ENCODE assay signal across 1 cellular context in the genomic region with DNA sequence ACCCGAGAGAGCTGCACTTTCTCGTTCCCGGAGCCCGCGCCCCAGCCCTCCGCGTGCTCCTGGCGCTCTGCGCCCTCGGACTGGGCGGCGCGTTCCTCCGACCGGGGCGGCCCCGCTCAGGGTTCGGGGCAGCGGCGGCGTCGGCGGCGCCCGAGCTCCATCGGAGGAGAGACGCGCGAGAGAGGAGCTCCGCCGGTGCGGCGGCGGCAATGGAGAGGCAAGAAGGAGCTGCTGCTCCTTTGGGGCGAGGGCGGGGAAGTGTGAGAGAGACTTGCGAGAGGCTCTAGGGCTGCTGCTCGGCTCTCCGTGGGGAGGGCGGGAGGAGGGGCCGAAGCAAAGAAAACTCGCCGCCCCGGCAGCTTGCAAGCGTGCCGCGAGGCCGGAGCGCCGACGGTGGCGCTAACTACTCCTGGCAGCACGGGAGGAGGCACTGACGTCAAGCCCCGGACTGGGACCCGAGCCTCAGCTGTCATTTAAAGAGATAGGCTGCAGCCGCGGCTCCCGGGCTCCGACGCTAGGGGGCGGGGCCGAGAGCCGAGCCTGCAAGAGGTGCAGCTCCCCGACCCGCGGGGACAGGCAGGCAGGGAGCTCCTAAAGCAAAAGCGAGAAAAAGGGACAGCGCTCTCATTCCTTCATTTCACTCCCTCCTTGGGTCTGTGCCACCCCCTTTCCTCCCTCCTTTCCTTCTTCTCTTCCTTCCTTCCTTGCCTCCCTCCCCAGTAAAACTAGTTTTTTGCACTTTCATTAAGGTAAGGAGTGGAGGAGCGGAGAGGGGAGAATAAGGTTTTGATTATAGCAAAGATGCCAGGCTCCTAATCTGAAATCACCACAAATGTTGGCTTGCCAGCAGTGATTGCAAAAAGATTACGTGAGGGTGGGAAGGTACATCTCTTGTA.
TF ChIP-seq lines count a peak whose summit lies in the region.

A gene (minus strand): TSS at position 262 of the 896 bp plus-strand sequence.

TF ChIP-seq in HEK293, 187 proteins besides CTCF, POLR2A, EP300 and RAD21 (continued from another document and continues in another):
- TF ChIP-seq, protein P1, sequence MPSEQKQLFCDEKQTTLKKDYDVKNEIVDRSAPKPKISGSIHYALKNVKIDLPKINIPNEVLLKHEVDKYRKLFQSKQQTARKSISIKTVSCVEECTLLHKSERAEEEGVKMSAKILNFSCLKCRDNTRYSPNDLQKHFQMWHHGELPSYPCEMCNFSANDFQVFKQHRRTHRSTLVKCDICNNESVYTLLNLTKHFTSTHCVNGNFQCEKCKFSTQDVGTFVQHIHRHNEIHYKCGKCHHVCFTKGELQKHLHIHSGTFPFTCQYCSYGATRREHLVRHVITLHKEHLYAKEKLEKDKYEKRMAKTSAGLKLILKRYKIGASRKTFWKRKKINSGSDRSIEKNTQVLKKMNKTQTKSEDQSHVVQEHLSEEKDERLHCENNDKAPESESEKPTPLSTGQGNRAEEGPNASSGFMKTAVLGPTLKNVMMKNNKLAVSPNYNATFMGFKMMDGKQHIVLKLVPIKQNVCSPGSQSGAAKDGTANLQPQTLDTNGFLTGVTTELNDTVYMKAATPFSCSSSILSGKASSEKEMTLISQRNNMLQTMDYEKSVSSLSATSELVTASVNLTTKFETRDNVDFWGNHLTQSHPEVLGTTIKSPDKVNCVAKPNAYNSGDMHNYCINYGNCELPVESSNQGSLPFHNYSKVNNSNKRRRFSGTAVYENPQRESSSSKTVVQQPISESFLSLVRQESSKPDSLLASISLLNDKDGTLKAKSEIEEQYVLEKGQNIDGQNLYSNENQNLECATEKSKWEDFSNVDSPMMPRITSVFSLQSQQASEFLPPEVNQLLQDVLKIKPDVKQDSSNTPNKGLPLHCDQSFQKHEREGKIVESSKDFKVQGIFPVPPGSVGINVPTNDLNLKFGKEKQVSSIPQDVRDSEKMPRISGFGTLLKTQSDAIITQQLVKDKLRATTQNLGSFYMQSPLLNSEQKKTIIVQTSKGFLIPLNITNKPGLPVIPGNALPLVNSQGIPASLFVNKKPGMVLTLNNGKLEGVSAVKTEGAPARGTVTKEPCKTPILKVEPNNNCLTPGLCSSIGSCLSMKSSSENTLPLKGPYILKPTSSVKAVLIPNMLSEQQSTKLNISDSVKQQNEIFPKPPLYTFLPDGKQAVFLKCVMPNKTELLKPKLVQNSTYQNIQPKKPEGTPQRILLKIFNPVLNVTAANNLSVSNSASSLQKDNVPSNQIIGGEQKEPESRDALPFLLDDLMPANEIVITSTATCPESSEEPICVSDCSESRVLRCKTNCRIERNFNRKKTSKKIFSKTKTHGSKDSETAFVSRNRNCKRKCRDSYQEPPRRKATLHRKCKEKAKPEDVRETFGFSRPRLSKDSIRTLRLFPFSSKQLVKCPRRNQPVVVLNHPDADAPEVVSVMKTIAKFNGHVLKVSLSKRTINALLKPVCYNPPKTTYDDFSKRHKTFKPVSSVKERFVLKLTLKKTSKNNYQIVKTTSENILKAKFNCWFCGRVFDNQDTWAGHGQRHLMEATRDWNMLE (tag by site-specific recombination; conservative IDR thresholded peaks at IDR 0.05; ENCODE audit: low read depth) = no peak
- TF ChIP-seq YY1 (tag by site-specific recombination; IDR thresholded peaks at IDR 0.05) (no peak), ZNF777 (tag by site-specific recombination; IDR thresholded peaks at IDR 0.05; ENCODE audit: borderline replicate concordance) (no peak; the same call in 1 of the 2 replicates), ZNF140 (tag by site-specific recombination; IDR thresholded peaks at IDR 0.05) (no peak), ZBTB48 (tag by site-specific recombination; IDR thresholded peaks at IDR 0.05) (peak; percentile 36; the same call in 1 of the 2 replicates), ZNF214 (tag by site-specific recombination; IDR thresholded peaks at IDR 0.05; ENCODE audit: borderline replicate concordance) (no peak), BCL11A (tag by site-specific recombination; IDR thresholded peaks at IDR 0.05; ENCODE audit: low read depth) (no peak), ZNF174 (tag by site-specific recombination; IDR thresholded peaks at IDR 0.05) (no peak), ZNF2 (tag by site-specific recombination; IDR thresholded peaks at IDR 0.05) (no peak), ZNF626 (tag by site-specific recombination; IDR thresholded peaks at IDR 0.05) (no peak), ZXDB (tag by site-specific recombination; IDR thresholded peaks at IDR 0.05) (no peak), ZNF121 (tag by site-specific recombination; IDR thresholded peaks at IDR 0.05) (no peak), ZNF521 (tag by site-specific recombination; IDR thresholded peaks at IDR 0.05) (no peak), ZNF785 (tag by site-specific recombination; IDR thresholded peaks at IDR 0.05) (no peak), ZNF701 (tag by site-specific recombination; IDR thresholded peaks at IDR 0.05) (no peak), ZNF416 (tag by site-specific recombination; IDR thresholded peaks at IDR 0.05) (no peak), ZNF658 (tag by site-specific recombination; IDR thresholded peaks at IDR 0.05) (no peak), ZNF549 (tag by site-specific recombination; IDR thresholded peaks at IDR 0.05) (no peak), ZNF37A (tag by site-specific recombination; IDR thresholded peaks at IDR 0.05) (no peak), SP7 (tag by site-specific recombination; IDR thresholded peaks at IDR 0.05) (0 out of 2 replicates have a peak, but pooled peaks have one; percentile 14), ZNF561 (tag by site-specific recombination; IDR thresholded peaks at IDR 0.05; ENCODE audit: borderline replicate concordance) (0 out of 2 replicates have a peak, but pooled peaks have one; percentile 7), FEZF1 (tag by site-specific recombination; IDR thresholded peaks at IDR 0.05) (no peak), YY2 (tag by site-specific recombination; IDR thresholded peaks at IDR 0.05) (no peak), HOXC10 (CRISPR knock-in tag; IDR thresholded peaks at IDR 0.05) (no peak), ZNF600 (tag by site-specific recombination; IDR thresholded peaks at IDR 0.05) (no peak), ZNF48 (tag by site-specific recombination; IDR thresholded peaks at IDR 0.05) (no peak), ZNF155 (tag by site-specific recombination; IDR thresholded peaks at IDR 0.05) (no peak), ZNF768 (tag by site-specific recombination; IDR thresholded peaks at IDR 0.05) (no peak), ZBTB7A (tag by site-specific recombination; IDR thresholded peaks at IDR 0.05; ENCODE audit: low read depth) (no peak), ZNF138 (tag by site-specific recombination; IDR thresholded peaks at IDR 0.05; ENCODE audit: borderline replicate concordance) (no peak), ZNF664 (tag by site-specific recombination; IDR thresholded peaks at IDR 0.05) (no peak), MEIS1 (CRISPR knock-in tag; IDR thresholded peaks at IDR 0.05; ENCODE audit: borderline replicate concordance) (no peak), ZNF843 (tag by site-specific recombination; IDR thresholded peaks at IDR 0.05) (no peak), MZF1 (tag by site-specific recombination; IDR thresholded peaks at IDR 0.05; ENCODE audit: borderline replicate concordance) (no peak), KLF10 (tag by site-specific recombination; IDR thresholded peaks at IDR 0.05) (no peak), ZNF707 (tag by site-specific recombination; IDR thresholded peaks at IDR 0.05) (no peak)
- TF ChIP-seq, protein P2, sequence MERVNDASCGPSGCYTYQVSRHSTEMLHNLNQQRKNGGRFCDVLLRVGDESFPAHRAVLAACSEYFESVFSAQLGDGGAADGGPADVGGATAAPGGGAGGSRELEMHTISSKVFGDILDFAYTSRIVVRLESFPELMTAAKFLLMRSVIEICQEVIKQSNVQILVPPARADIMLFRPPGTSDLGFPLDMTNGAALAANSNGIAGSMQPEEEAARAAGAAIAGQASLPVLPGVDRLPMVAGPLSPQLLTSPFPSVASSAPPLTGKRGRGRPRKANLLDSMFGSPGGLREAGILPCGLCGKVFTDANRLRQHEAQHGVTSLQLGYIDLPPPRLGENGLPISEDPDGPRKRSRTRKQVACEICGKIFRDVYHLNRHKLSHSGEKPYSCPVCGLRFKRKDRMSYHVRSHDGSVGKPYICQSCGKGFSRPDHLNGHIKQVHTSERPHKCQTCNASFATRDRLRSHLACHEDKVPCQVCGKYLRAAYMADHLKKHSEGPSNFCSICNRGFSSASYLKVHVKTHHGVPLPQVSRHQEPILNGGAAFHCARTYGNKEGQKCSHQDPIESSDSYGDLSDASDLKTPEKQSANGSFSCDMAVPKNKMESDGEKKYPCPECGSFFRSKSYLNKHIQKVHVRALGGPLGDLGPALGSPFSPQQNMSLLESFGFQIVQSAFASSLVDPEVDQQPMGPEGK (tag by site-specific recombination; IDR thresholded peaks at IDR 0.05) = no peak
- TF ChIP-seq, protein P3, sequence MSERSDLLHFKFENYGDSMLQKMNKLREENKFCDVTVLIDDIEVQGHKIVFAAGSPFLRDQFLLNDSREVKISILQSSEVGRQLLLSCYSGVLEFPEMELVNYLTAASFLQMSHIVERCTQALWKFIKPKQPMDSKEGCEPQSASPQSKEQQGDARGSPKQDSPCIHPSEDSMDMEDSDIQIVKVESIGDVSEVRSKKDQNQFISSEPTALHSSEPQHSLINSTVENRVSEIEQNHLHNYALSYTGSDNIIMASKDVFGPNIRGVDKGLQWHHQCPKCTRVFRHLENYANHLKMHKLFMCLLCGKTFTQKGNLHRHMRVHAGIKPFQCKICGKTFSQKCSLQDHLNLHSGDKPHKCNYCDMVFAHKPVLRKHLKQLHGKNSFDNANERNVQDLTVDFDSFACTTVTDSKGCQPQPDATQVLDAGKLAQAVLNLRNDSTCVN (tag by site-specific recombination; optimal IDR thresholded peaks at IDR 0.05) = peak; percentile 63
- TF ChIP-seq, protein P4, sequence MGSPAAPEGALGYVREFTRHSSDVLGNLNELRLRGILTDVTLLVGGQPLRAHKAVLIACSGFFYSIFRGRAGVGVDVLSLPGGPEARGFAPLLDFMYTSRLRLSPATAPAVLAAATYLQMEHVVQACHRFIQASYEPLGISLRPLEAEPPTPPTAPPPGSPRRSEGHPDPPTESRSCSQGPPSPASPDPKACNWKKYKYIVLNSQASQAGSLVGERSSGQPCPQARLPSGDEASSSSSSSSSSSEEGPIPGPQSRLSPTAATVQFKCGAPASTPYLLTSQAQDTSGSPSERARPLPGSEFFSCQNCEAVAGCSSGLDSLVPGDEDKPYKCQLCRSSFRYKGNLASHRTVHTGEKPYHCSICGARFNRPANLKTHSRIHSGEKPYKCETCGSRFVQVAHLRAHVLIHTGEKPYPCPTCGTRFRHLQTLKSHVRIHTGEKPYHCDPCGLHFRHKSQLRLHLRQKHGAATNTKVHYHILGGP (tag by site-specific recombination; IDR thresholded peaks at IDR 0.05) = no peak
- TF ChIP-seq, protein P5, sequence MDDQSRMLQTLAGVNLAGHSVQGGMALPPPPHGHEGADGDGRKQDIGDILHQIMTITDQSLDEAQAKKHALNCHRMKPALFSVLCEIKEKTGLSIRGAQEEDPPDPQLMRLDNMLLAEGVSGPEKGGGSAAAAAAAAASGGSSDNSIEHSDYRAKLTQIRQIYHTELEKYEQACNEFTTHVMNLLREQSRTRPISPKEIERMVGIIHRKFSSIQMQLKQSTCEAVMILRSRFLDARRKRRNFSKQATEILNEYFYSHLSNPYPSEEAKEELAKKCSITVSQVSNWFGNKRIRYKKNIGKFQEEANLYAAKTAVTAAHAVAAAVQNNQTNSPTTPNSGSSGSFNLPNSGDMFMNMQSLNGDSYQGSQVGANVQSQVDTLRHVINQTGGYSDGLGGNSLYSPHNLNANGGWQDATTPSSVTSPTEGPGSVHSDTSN (CRISPR knock-in tag; IDR thresholded peaks at IDR 0.05) = no peak
- TF ChIP-seq, protein P6, sequence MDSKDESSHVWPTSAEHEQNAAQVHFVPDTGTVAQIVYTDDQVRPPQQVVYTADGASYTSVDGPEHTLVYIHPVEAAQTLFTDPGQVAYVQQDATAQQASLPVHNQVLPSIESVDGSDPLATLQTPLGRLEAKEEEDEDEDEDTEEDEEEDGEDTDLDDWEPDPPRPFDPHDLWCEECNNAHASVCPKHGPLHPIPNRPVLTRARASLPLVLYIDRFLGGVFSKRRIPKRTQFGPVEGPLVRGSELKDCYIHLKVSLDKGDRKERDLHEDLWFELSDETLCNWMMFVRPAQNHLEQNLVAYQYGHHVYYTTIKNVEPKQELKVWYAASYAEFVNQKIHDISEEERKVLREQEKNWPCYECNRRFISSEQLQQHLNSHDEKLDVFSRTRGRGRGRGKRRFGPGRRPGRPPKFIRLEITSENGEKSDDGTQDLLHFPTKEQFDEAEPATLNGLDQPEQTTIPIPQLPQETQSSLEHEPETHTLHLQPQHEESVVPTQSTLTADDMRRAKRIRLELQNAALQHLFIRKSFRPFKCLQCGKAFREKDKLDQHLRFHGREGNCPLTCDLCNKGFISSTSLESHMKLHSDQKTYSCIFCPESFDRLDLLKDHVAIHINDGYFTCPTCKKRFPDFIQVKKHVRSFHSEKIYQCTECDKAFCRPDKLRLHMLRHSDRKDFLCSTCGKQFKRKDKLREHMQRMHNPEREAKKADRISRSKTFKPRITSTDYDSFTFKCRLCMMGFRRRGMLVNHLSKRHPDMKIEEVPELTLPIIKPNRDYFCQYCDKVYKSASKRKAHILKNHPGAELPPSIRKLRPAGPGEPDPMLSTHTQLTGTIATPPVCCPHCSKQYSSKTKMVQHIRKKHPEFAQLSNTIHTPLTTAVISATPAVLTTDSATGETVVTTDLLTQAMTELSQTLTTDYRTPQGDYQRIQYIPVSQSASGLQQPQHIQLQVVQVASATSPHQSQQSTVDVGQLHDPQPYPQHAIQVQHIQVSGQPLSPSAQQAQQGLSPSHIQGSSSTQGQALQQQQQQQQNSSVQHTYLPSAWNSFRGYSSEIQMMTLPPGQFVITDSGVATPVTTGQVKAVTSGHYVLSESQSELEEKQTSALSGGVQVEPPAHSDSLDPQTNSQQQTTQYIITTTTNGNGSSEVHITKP (tag by site-specific recombination; IDR thresholded peaks at IDR 0.05) = no peak
- TF ChIP-seq, protein P7, sequence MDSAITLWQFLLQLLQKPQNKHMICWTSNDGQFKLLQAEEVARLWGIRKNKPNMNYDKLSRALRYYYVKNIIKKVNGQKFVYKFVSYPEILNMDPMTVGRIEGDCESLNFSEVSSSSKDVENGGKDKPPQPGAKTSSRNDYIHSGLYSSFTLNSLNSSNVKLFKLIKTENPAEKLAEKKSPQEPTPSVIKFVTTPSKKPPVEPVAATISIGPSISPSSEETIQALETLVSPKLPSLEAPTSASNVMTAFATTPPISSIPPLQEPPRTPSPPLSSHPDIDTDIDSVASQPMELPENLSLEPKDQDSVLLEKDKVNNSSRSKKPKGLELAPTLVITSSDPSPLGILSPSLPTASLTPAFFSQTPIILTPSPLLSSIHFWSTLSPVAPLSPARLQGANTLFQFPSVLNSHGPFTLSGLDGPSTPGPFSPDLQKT (IDR thresholded peaks at IDR 0.05; ENCODE audit: borderline replicate concordance, low read depth, low read length) = no peak
- TF ChIP-seq, protein P8, sequence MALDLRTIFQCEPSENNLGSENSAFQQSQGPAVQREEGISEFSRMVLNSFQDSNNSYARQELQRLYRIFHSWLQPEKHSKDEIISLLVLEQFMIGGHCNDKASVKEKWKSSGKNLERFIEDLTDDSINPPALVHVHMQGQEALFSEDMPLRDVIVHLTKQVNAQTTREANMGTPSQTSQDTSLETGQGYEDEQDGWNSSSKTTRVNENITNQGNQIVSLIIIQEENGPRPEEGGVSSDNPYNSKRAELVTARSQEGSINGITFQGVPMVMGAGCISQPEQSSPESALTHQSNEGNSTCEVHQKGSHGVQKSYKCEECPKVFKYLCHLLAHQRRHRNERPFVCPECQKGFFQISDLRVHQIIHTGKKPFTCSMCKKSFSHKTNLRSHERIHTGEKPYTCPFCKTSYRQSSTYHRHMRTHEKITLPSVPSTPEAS (tag by site-specific recombination; IDR thresholded peaks at IDR 0.05) = no peak
